In the genomic region with DNA sequence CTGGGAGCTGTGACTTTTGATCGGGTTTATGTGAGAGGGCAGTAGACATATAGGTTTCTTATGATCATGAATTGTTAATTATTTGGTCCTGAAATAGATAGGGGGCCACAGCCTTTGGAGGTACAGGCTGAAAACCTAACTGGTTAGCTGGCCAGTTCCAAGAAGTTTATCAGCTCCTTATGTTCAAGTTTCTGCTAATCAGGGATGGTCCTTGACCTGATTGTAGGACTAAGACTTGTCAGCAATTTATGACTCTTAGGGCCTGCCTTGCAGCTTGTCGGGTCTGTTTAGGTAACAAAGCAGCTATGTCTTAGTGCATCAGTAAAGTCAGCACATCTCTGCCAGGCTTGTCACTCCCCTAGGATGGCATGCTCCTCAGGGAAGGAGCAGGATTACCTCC, we compare ENCODE assay signal across 30 cellular contexts.
"Had no signal": no experiment of that assay in that cellular context is flagged by ENCODE, and none has a peak within 500 bp of the region (broad histone marks: within the 10 kb centered on the region; RNA-seq: fewer than 3 reads in every experiment).

No MANE protein-coding gene starts in this region.

- H3K27ac ChIP-seq: cardiac muscle cell, KMS-11, SJCRH30, SK-N-MC, WERI-Rb-1 had no signal

- DNase-seq: activated CD4-positive, alpha-beta memory T cell treated with anti-CD3 and anti-CD28 coated beads, Interleukin-2, amount 10 ng/mL, durations not matched to agents 7 days and 5 days; activated CD4-positive, alpha-beta T cell treated with anti-CD3 and anti-CD28 coated beads for 1 hour; activated CD4-positive, alpha-beta T cell treated with anti-CD3 and anti-CD28 coated beads for 48 hours; activated CD4-positive, CD25-positive, alpha-beta regulatory T cell; activated CD8-positive, alpha-beta memory T cell treated with anti-CD3 and anti-CD28 coated beads for 24 hours; activated CD8-positive, alpha-beta memory T cell treated with anti-CD3 and anti-CD28 coated beads, Interleukin-2, amount 10 ng/mL, durations not matched to agents 7 days and 5 days; activated CD8-positive, alpha-beta memory T cell treated with anti-CD3 and anti-CD28 coated beads, Interleukin-2, amount 50 U/mL, for 48 hours; activated effector memory CD4-positive, alpha-beta T cell treated with anti-CD3 and anti-CD28 coated beads, Interleukin-2, amount 50 U/mL, for 16 hours; activated naive CD4-positive, alpha-beta T cell; activated naive CD4-positive, alpha-beta T cell treated with anti-CD3 and anti-CD28 coated beads, Interleukin-2, amount 50 U/mL, for 16 hours; activated naive CD8-positive, alpha-beta T cell treated with anti-CD3 and anti-CD28 coated beads for 36 hours; activated T-cell treated with anti-CD3 and anti-CD28 coated beads, Interleukin-2, amount 50 U/mL, for 1 hour; activated T-cell treated with anti-CD3 and anti-CD28 coated beads, Interleukin-2, amount 50 U/mL, for 72 hours; amniotic stem cell; aorta; MM.1S; MV-4-11; NCI-H1092; NCI-H1436 treated with DMSO at 0.1 percent for 48 hours; NCI-H1694 treated with DMSO at 0.1 percent for 48 hours; NCI-H345; NCI-H524 treated with DMSO at 0.1 percent for 48 hours; SHP77; SJCRH30; T-helper 9 cell; WERI-Rb-1 had no signal

- H3K4me1 ChIP-seq: SJCRH30 had no signal

- ATAC-seq: activated CD8-positive, alpha-beta memory T cell treated with anti-CD3 and anti-CD28 coated beads, Interleukin-2, amount 10 ng/mL, durations not matched to agents 7 days and 5 days; activated T-cell treated with anti-CD3 and anti-CD28 coated beads, Interleukin-2, amount 50 U/mL, for 72 hours; activated T-helper 17 cell treated with anti-CD3 and anti-CD28 coated beads, Interleukin-2, amount 50 U/mL, for 72 hours had no signal

- H3K4me3 ChIP-seq: cardiac muscle cell, SJCRH30, SK-N-MC had no signal

- H3K36me3 ChIP-seq: cardiac muscle cell, SJCRH30, WERI-Rb-1 had no signal

- H3K27me3 ChIP-seq: cardiac muscle cell, SJCRH30 had no signal

- H3K9me3 ChIP-seq: SJCRH30 had no signal
